In the genomic region with DNA sequence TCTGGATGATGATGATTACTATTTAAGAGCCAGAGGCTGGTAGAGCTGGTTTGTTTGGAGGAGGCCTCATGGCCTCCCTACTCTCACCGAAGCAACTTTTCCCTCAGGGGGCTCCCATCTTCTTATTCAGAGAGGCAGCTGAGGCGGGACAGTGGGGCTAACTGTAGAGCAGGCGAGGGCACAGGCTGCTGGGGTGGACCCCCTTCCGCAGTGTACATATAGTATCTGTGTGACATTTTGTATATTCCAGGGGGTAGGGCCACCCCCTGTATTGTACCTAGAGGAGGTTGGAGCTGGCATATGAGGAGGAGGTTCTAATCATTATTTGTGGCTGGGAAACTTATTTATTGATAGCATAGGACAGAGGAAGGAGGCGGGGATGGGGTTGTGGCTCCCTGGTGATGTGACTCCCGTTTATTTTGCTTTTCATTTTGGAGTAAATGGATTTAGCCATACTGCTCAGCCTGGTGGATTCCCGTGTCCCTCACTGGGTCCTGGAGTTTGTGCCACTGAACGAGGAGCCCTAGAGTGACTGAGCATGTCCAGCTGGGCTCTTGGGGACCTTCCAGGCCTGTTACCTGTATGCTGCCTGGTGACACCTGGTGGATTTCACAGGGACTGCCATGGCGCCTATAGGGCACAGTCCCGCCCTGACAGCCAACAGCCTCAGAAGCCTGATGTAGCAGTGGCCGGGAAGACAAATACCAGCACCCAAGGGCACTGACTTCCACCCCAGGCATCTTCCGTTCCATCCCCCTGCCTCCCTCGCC, we compare ENCODE assay signal across 14 cellular contexts. TPM values are rescaled to one million over a fixed set of nuclear protein-coding genes. Genes with fewer than 3 reads are reported as not detected.
A peak's percentile ranks its signal among the peaks of the same experiment; 100 is the strongest.
DNase-seq lines count a peak whose midpoint lies in the region; ATAC-seq and TF ChIP-seq lines count a peak whose summit lies in the region.
"Not testable (repeated sequence)": the region's sequence is repeated elsewhere in the genome, so short reads cannot be mapped to it uniquely, and the experiment has no call there.
"Had no signal": no experiment of that assay in that cellular context is flagged by ENCODE, and none has a peak within 500 bp of the region (broad histone marks: within the 10 kb centered on the region; RNA-seq: fewer than 3 reads in every experiment).

No MANE protein-coding gene starts in this region.

- not testable (repeated sequence) for DNase-seq in CD8-positive, alpha-beta T cell; Panc1 (ENCODE audit: low read depth, low spot score); endothelial cell (ENCODE audit: low spot score); left lung
- DNase-seq in sigmoid colon, result peak; percentile 25

- not testable (repeated sequence) for H3K27me3 Mint-ChIP-seq in CD8-positive, alpha-beta T cell (ENCODE audit: low read depth); activated T-helper 17 cell treated with anti-CD3 and anti-CD28 coated beads, Interleukin-2, amount 50 U/mL, for 72 hours; endothelial cell (ENCODE audit: unreplicated experiment)

- not testable (repeated sequence) for H3K9me3 Mint-ChIP-seq in CD8-positive, alpha-beta T cell; activated T-helper 17 cell treated with anti-CD3 and anti-CD28 coated beads, Interleukin-2, amount 50 U/mL, for 72 hours; endothelial cell (ENCODE audit: unreplicated experiment)

- CTCF ChIA-PET in CD8-positive, alpha-beta T cell (lab: Charles Lee); Panc1 (lab: Charles Lee): not testable (repeated sequence)

- H3K9me3 ChIP-seq in CD8-positive, alpha-beta T cell (ENCODE audit: low read length); Panc1 (ENCODE audit: control insufficient read depth, insufficient read depth, low read depth, low read length); left lung; sigmoid colon: not testable (repeated sequence)

- BruUV-seq in Panc1 (replicated peaks; lab: Mats Ljungman, UMichigan), result not testable (repeated sequence)

- H3K27ac Mint-ChIP-seq in CD8-positive, alpha-beta T cell; activated T-helper 17 cell treated with anti-CD3 and anti-CD28 coated beads, Interleukin-2, amount 50 U/mL, for 72 hours; endothelial cell (ENCODE audit: unreplicated experiment): not testable (repeated sequence)

- in situ Hi-C loops in Panc1 (cut with HindIII; ENCODE audit: low pct_unique_long_range_greater_than_20kb, low sequenced_read_pairs), result not testable (repeated sequence)

- H3K36me3 Mint-ChIP-seq in CD8-positive, alpha-beta T cell; activated T-helper 17 cell treated with anti-CD3 and anti-CD28 coated beads, Interleukin-2, amount 50 U/mL, for 72 hours (ENCODE audit: low read depth); endothelial cell (ENCODE audit: low read depth, unreplicated experiment): not testable (repeated sequence)

- H3K4me1 Mint-ChIP-seq in CD8-positive, alpha-beta T cell (ENCODE audit: low read depth); activated T-helper 17 cell treated with anti-CD3 and anti-CD28 coated beads, Interleukin-2, amount 50 U/mL, for 72 hours; endothelial cell (ENCODE audit: unreplicated experiment): not testable (repeated sequence)

- TF ChIP-seq EP300 in sigmoid colon (IDR thresholded peaks at IDR 0.05), result not testable (repeated sequence)

- H3K4me3 Mint-ChIP-seq in CD8-positive, alpha-beta T cell; activated T-helper 17 cell treated with anti-CD3 and anti-CD28 coated beads, Interleukin-2, amount 50 U/mL, for 72 hours; endothelial cell (ENCODE audit: unreplicated experiment): not testable (repeated sequence)

- TF ChIP-seq CTCF in CD8-positive, alpha-beta T cell (IDR thresholded peaks at IDR 0.05); Panc1 (IDR thresholded peaks at IDR 0.05); left lung (IDR thresholded peaks at IDR 0.05); sigmoid colon (IDR thresholded peaks at IDR 0.05): not testable (repeated sequence)
- TF ChIP-seq CTCF in endothelial cell (IDR thresholded peaks at IDR 0.05; ENCODE audit: unreplicated experiment), result peak; percentile 30

- intact Hi-C loops in CD8-positive, alpha-beta T cell (cut with DNase I, micrococcal nuclease); Panc1 (cut with micrococcal nuclease; ENCODE audit: unreplicated experiment); left lung (cut with DNase I); sigmoid colon (cut with DNase I): not testable (repeated sequence)

- 65 to 70% methylated on average over 5 to 6 of the region's 13 CpGs for WGBS in sigmoid colon, 2 donors

- TF ChIP-seq POLR2A in sigmoid colon (IDR thresholded peaks at IDR 0.05), result not testable (repeated sequence)

- H3K36me3 ChIP-seq in CD8-positive, alpha-beta T cell (ENCODE audit: insufficient read depth, low read length); Panc1 (ENCODE audit: control insufficient read depth, insufficient read depth, low read length); left lung; sigmoid colon: not testable (repeated sequence)

- H3K4me1 ChIP-seq in CD8-positive, alpha-beta T cell (ENCODE audit: insufficient read depth, low read length); Panc1 (ENCODE audit: control insufficient read depth, insufficient read depth, low read length); left lung; sigmoid colon: not testable (repeated sequence)

- H3K27me3 ChIP-seq in CD8-positive, alpha-beta T cell (ENCODE audit: insufficient read depth, low read length); Panc1 (ENCODE audit: control insufficient read depth, insufficient read depth, low read length); left lung; sigmoid colon: not testable (repeated sequence)

- POLR2A ChIA-PET in CD8-positive, alpha-beta T cell (lab: Charles Lee); Panc1 (lab: Charles Lee): not testable (repeated sequence)

- not testable (repeated sequence) for H3K27ac ChIP-seq in CD8-positive, alpha-beta T cell (ENCODE audit: low read depth, low read length); Panc1 (ENCODE audit: low read length); left lung; sigmoid colon

- peak; percentile 97 for ATAC-seq in CD8-positive, alpha-beta T cell
- peak; percentile 41 for ATAC-seq in GM19025 (IDR thresholded peaks at IDR 0.05; ENCODE audit: low read depth, unreplicated experiment)
- peak; percentile 78 for ATAC-seq in HG02642 (IDR thresholded peaks at IDR 0.05; ENCODE audit: poor library complexity, unreplicated experiment)
- peak; percentile 99 for ATAC-seq in Panc1
- peak; percentile 97 for ATAC-seq in activated T-helper 17 cell treated with anti-CD3 and anti-CD28 coated beads, Interleukin-2, amount 50 U/mL, for 72 hours (replicated peaks)
- ATAC-seq in left lung, result peak; percentile 99

- not testable (repeated sequence) for H3K4me3 ChIP-seq in CD8-positive, alpha-beta T cell (ENCODE audit: low read depth, low read length); Panc1 (ENCODE audit: low read depth in 2 of 2, low read length in 2 of 2); left lung; sigmoid colon

RNA-seq across cellular contexts. Expression of a gene that starts 16.1 kb away (rescaled TPM):
- total RNA-seq in CD8-positive, alpha-beta T cell, result under 1 TPM in 1 of 2 experiments, not detected in 1; 0.14 TPM
- total RNA-seq in Panc1 (2021; ENCODE audit: unreplicated experiment), result not detected
- polyA plus RNA-seq in Panc1 (2012; ENCODE audit: insufficient read length), result not detected
- total RNA-seq in activated T-helper 17 cell treated with anti-CD3 and anti-CD28 coated beads, Interleukin-2, amount 50 U/mL, for 72 hours, result under 1 TPM in 1 of 2 donors, not detected in 1; 0.16 TPM
- 1.2 TPM for total RNA-seq in endothelial cell (ENCODE audit: unreplicated experiment)
- total RNA-seq in left lung, result not detected
- not detected for total RNA-seq in sigmoid colon
- not detected for polyA plus RNA-seq in sigmoid colon
- total RNA-seq: endothelial cell of umbilical vein, hepatocyte, lung microvascular endothelial cell, osteoblast, thoracic aorta had no signal
- polyA plus RNA-seq: adipose tissue, endothelial cell of umbilical vein, hepatocyte had no signal

RNA-seq across cellular contexts. Expression of a gene that starts 37.1 kb away (rescaled TPM):
- 10 to 100 TPM; 10.1 to 10.2 TPM for total RNA-seq in CD8-positive, alpha-beta T cell
- total RNA-seq in Panc1 (2021; ENCODE audit: unreplicated experiment) (250 TPM), endothelial cell (ENCODE audit: unreplicated experiment) (165 TPM), left lung (10 to 100 TPM; 71.4 to 72.9 TPM), sigmoid colon (10 to 100 TPM; 37.8 to 54.3 (median 49.3) TPM)
- polyA plus RNA-seq in Panc1 (2012; ENCODE audit: insufficient read length), result 218 TPM
- 10 to 100 TPM; 69.9 to 78.9 TPM for total RNA-seq in activated T-helper 17 cell treated with anti-CD3 and anti-CD28 coated beads, Interleukin-2, amount 50 U/mL, for 72 hours
- polyA plus RNA-seq in sigmoid colon, result 100 to 1,000 TPM in 1 of 3 donors, 10 to 100 TPM in 2; 87.9 to 115 (median 98.5) TPM

RNA-seq across cellular contexts. Expression of a gene that starts 40.6 kb away (rescaled TPM):
- total RNA-seq in CD8-positive, alpha-beta T cell, result not detected
- not detected for total RNA-seq in Panc1 (2021; ENCODE audit: unreplicated experiment)
- polyA plus RNA-seq in Panc1 (2012; ENCODE audit: insufficient read length), result not detected
- not detected for total RNA-seq in activated T-helper 17 cell treated with anti-CD3 and anti-CD28 coated beads, Interleukin-2, amount 50 U/mL, for 72 hours
- not detected for total RNA-seq in endothelial cell (ENCODE audit: unreplicated experiment)
- total RNA-seq in left lung, result not detected
- total RNA-seq in sigmoid colon, result under 1 TPM in 1 of 4 donors, not detected in 3; 0.33 TPM
- not detected for polyA plus RNA-seq in sigmoid colon
- total RNA-seq: endothelial cell of umbilical vein, hepatocyte, lung microvascular endothelial cell, osteoblast had no signal
- polyA plus RNA-seq: endothelial cell of umbilical vein, hepatocyte had no signal

RNA-seq across cellular contexts. Expression of a gene that starts 48.1 kb away (rescaled TPM):
- 10 to 100 TPM; 27.1 to 29.5 TPM for total RNA-seq in CD8-positive, alpha-beta T cell
- 3.4 TPM for total RNA-seq in Panc1 (2021; ENCODE audit: unreplicated experiment)
- polyA plus RNA-seq in Panc1 (2012; ENCODE audit: insufficient read length), result 9.3 TPM
- 10 to 100 TPM; 11.6 to 56.7 TPM for total RNA-seq in activated T-helper 17 cell treated with anti-CD3 and anti-CD28 coated beads, Interleukin-2, amount 50 U/mL, for 72 hours
- 149 TPM for total RNA-seq in endothelial cell (ENCODE audit: unreplicated experiment)
- 10 to 100 TPM; 31.3 to 34.0 TPM for total RNA-seq in left lung
- total RNA-seq in sigmoid colon, result 10 to 100 TPM; 17.5 to 51.5 (median 34.9) TPM
- 10 to 100 TPM in 1 of 3 donors, 1 to 10 TPM in 2; 5.4 to 31.1 (median 6.5) TPM for polyA plus RNA-seq in sigmoid colon

Comparison
In these comparisons a context has a peak if more than half of its experiments do, and no peak if none do; other contexts are left out.
1. ATAC-seq: peak in every context shown above with its lines; median percentile 99 in Panc1; 99 in left lung; 97 in CD8-positive, alpha-beta T cell; 97 in activated T-helper 17 cell treated with anti-CD3 and anti-CD28 coated beads, Interleukin-2, amount 50 U/mL, for 72 hours; 78 in HG02642; 41 in GM19025.